7 cellular contexts compared by ENCODE assay signal in the genomic region with DNA sequence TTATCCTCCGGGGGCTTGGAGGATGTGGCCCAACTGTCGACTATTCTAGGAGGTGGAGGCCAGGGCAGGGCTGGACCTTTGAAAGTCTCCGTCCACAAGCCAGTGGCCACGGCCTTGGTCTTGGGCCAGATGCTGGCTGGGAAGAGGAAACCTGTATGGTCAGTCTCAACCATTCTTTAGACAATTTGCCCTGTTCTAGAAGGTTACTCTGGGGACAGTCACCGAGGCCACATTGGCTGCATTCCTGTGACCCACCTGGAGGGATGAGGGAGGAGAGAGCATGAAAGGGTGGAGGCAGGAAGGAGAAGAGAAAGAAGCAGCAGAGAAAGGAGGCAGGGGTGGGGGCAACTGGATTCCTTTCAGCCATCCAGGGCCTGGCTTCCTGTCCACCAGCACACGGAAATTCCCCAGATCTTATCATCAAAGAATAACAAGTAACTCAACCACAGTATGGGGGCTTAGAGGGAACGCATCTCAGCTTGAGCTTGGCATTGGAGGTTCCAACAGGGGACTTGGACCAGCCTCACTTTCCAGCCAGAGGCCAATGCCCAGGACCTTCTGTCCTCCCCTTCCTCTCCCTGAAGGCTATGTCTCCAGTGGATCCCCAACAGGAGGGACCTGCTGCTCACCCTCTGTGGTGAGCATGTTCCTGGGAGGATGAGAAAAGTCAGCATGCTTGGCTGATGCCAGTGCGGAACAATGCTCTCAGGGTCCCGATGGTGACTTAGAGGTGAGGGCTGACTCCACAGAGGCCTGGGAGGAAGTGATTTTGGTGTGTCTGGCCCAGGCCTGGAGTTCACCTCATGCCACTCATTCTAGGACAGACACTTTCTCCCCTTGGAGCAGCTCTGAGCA. TPM values are rescaled to one million over a fixed set of nuclear protein-coding genes. Genes with fewer than 3 reads are reported as not detected.
A peak's percentile ranks its signal among the peaks of the same experiment; 100 is the strongest.
DNase-seq lines count a peak whose midpoint lies in the region; ATAC-seq, FAIRE-seq and TF ChIP-seq lines count a peak whose summit lies in the region.

No MANE protein-coding gene starts in this region.

- H3K36me3 ChIP-seq in ascending aorta (peaks cover 73 to 81% of the 10 kb centered on the region in 2 donors), kidney epithelial cell (ENCODE audit: control insufficient read depth, insufficient read depth, low read length) (peaks cover 8% of the 10 kb centered on the region), tibial artery (peaks cover 82 to 97% (median 84%) of the 10 kb centered on the region in 3 donors)

- FAIRE-seq in frontal cortex (lab: Jason Lieb, UNC): no peak

- H3K27me3 ChIP-seq in ascending aorta (no peaks in the 10 kb centered on the region), kidney epithelial cell (ENCODE audit: control insufficient read depth, insufficient read depth, low read length) (no peaks in the 10 kb centered on the region), tibial artery (no peaks in the 10 kb centered on the region)

- peaks cover 3 to 16% of the 10 kb centered on the region in 2 donors for H3K4me1 ChIP-seq in ascending aorta
- peaks cover 0 to 33% (median 22%) of the 10 kb centered on the region in 4 donors for H3K4me1 ChIP-seq in tibial artery

- H3K4me3 ChIP-seq in ascending aorta: no peak overlapping the region
- H3K4me3 ChIP-seq in kidney epithelial cell (ENCODE audit: low read depth, low read length): no peak overlapping the region
- H3K4me3 ChIP-seq in tibial artery: no peak overlapping the region

- intact Hi-C loops in ascending aorta (cut with DNase I) (no loop called here), tibial artery (cut with DNase I; ENCODE audit: low total_unique reads) (no loop called here)

- no peak for ATAC-seq in GM21576 (IDR thresholded peaks at IDR 0.05; ENCODE audit: unreplicated experiment)

- peak; percentile 18 for DNase-seq in LoVo (ENCODE audit: low spot score)
- peak in 1 of 2 donors; percentile 3 for DNase-seq in ascending aorta (ENCODE audit: low spot score in 2 of 2)
- DNase-seq in kidney epithelial cell (ENCODE audit: low read depth): peak; percentile 51
- DNase-seq in tibial artery: peak in 1 of 2 donors; percentile 71
- DNase-seq in frontal cortex (ENCODE audit: low spot score in 2 of 2): no peak
- DNase-seq in superior temporal gyrus (ENCODE audit: extremely low spot score): no peak

- H3K9me3 ChIP-seq in ascending aorta: no peaks in the 10 kb centered on the region
- no peaks in the 10 kb centered on the region for H3K9me3 ChIP-seq in tibial artery

- TF ChIP-seq CTCF in ascending aorta (IDR thresholded peaks at IDR 0.05) (no peak), kidney epithelial cell (IDR thresholded peaks at IDR 0.05; ENCODE audit: insufficient read depth, low read length, poor library complexity, severe bottlenecking) (no peak), tibial artery (IDR thresholded peaks at IDR 0.05) (no peak)

- peak overlapping the region; percentile 75 to 80 for H3K27ac ChIP-seq in ascending aorta
- peak overlapping the region; percentile 64 to 72 for H3K27ac ChIP-seq in tibial artery

RNA-seq across cellular contexts. Expression of a gene that starts 30.4 kb away (rescaled TPM):
- 529 TPM for total RNA-seq in ascending aorta
- total RNA-seq in kidney epithelial cell: 115 and 135 TPM in 2 replicates
- total RNA-seq in frontal cortex: 3.3 TPM

Comparison
In these comparisons a context has a peak if more than half of its experiments do, and no peak if none do; other contexts are left out.
1. DNase-seq: peak in LoVo (single experiment) and kidney epithelial cell (single experiment); none in frontal cortex (0 of 2) and superior temporal gyrus (single experiment).
2. RNA of a gene that starts 30.4 kb away (total RNA-seq): 529 TPM in ascending aorta (single experiment) and 115 to 135 TPM in kidney epithelial cell; 3.3 TPM in frontal cortex (single experiment); every median in the first group is over 10 times any median in the second.